In genomic region chr1:234505774-234506114, GRCh38 we compare ENCODE assay signal across 15 cellular contexts. TPM values are rescaled to one million over a fixed set of nuclear protein-coding genes. Genes with fewer than 3 reads are reported as not detected.
A peak's percentile ranks its signal among the peaks of the same experiment; 100 is the strongest.
DNase-seq lines count a peak whose midpoint lies in the region; ATAC-seq and TF ChIP-seq lines count a peak whose summit lies in the region.
"Had no signal": no experiment of that assay in that cellular context is flagged by ENCODE, and none has a peak within 500 bp of the region (broad histone marks: within the 10 kb centered on the region; RNA-seq: fewer than 3 reads in every experiment).

No MANE protein-coding gene starts in this region.

- H3K9me3 ChIP-seq in Panc1 (ENCODE audit: control insufficient read depth, insufficient read depth, low read depth, low read length) = no peaks in the 10 kb centered on the region
- no peaks in the 10 kb centered on the region for H3K9me3 ChIP-seq in MM.1S (replicated peaks; ENCODE audit: insufficient read depth, low read length)
- H3K9me3 ChIP-seq: colonic mucosa, upper lobe of left lung had no signal

- no TSS peak for BruUV-seq in Panc1 (replicated peaks; lab: Mats Ljungman, UMichigan)

- H4K20me1 ChIP-seq in MM.1S (ENCODE audit: insufficient read depth, low read length) = no peaks in the 10 kb centered on the region

- no peaks in the 10 kb centered on the region for H3K27me3 ChIP-seq in Panc1 (ENCODE audit: control insufficient read depth, insufficient read depth, low read length)
- no peaks in the 10 kb centered on the region for H3K27me3 ChIP-seq in MM.1S (replicated peaks; ENCODE audit: insufficient read depth, low read length)
- H3K27me3 ChIP-seq: colonic mucosa, upper lobe of left lung had no signal

- ATAC-seq in Panc1 (no peak), HG03108 (IDR thresholded peaks at IDR 0.05; ENCODE audit: unreplicated experiment) (no peak)

- H3K9ac ChIP-seq in MM.1S (ENCODE audit: low read length) = no peak overlapping the region

- TF ChIP-seq CTCF in Panc1 (IDR thresholded peaks at IDR 0.05) (no peak), fibroblast of the aortic adventitia (IDR thresholded peaks at IDR 0.05; ENCODE audit: insufficient read depth, low read length) (no peak), MM.1S (IDR thresholded peaks at IDR 0.05; ENCODE audit: low read length) (no peak)

- POLR2A ChIA-PET in Panc1 (lab: Charles Lee) = no interaction called here

- peak overlapping the region; percentile 8; the same call in 1 of the 2 replicates for H3K27ac ChIP-seq in Panc1 (ENCODE audit: low read length)
- no peak overlapping the region for H3K27ac ChIP-seq in MM.1S (ENCODE audit: low read length)
- H3K27ac ChIP-seq: colonic mucosa had no signal

- intact Hi-C loops in Panc1 (cut with micrococcal nuclease; ENCODE audit: unreplicated experiment) = no loop called here

- H3K4me3 ChIP-seq in Panc1 (ENCODE audit: low read depth in 2 of 2, low read length in 2 of 2) (no peak overlapping the region), fibroblast of the aortic adventitia (ENCODE audit: low read depth, low read length) (no peak overlapping the region), MM.1S (ENCODE audit: low read length) (no peak overlapping the region)
- H3K4me3 ChIP-seq: colonic mucosa, upper lobe of left lung had no signal

- no peaks in the 10 kb centered on the region for H3K79me2 ChIP-seq in MM.1S (ENCODE audit: low read length)

- H3K4me1 ChIP-seq in Panc1 (ENCODE audit: control insufficient read depth, insufficient read depth, low read length) = peaks cover 15% of the 10 kb centered on the region
- peaks cover 11% of the 10 kb centered on the region for H3K4me1 ChIP-seq in MM.1S (ENCODE audit: low read length)
- H3K4me1 ChIP-seq: colonic mucosa had no signal

- in situ Hi-C loops in Panc1 (cut with HindIII; ENCODE audit: low pct_unique_long_range_greater_than_20kb, low sequenced_read_pairs) = no loop called here

- H3K36me3 ChIP-seq in Panc1 (ENCODE audit: control insufficient read depth, insufficient read depth, low read length) (no peaks in the 10 kb centered on the region), MM.1S (replicated peaks; ENCODE audit: insufficient read depth, low read length) (no peaks in the 10 kb centered on the region)
- H3K36me3 ChIP-seq: colonic mucosa, upper lobe of left lung had no signal

- no peak overlapping the region for H2AFZ ChIP-seq in MM.1S (ENCODE audit: low read length)

- no peak overlapping the region for H3K4me2 ChIP-seq in MM.1S (ENCODE audit: low read depth, low read length)

- no peaks in the 10 kb centered on the region for H3K9me2 ChIP-seq in MM.1S (replicated peaks; ENCODE audit: insufficient read depth, low read length)

- DNase-seq in A172 (ENCODE audit: low spot score) (peak; percentile 35), GM03348 (ENCODE audit: low spot score) (peak; percentile 58), Panc1 (ENCODE audit: low read depth, low spot score) (no peak), fibroblast of the aortic adventitia (ENCODE audit: low read depth) (peak; percentile 90), NCI-H1417 (lab: John Stamatoyannopoulos, UW) (no peak), MM.1S (no peak), glomerular visceral epithelial cell (ENCODE audit: extremely low spot score) (no peak)
- DNase-seq: activated CD4-positive, alpha-beta T cell treated with anti-CD3 and anti-CD28 coated beads, Interleukin-2, amount 50 U/mL, for 4 hours; C1 segment of cervical spinal cord; colonic mucosa; head of caudate nucleus; NCI-H1092 treated with DMSO at 0.1 percent for 48 hours; NCI-H526 treated with DMSO at 0.1 percent for 48 hours; upper lobe of left lung had no signal

- CTCF ChIA-PET in Panc1 (lab: Charles Lee) = no interaction called here

- no peaks in the 10 kb centered on the region for H3F3A ChIP-seq in MM.1S (ENCODE audit: insufficient read depth, low read length)

RNA-seq across cellular contexts. Expression of gene TARBP1, which starts 26.8 kb away (rescaled TPM):
- 20.5 and 31.8 TPM in 2 replicates for total RNA-seq in A172 (2014; rRNA removed; shearing (Covaris generic))
- total RNA-seq in Panc1 (2021; ENCODE audit: unreplicated experiment) = 45.0 TPM
- polyA plus RNA-seq in Panc1 (2012; ENCODE audit: insufficient read length) = 28.9 TPM
- total RNA-seq in fibroblast of the aortic adventitia (ENCODE audit: low replicate concordance) = 12.0 and 22.2 TPM in 2 replicates

Comparison
In these comparisons a context has a peak if more than half of its experiments do, and no peak if none do; other contexts are left out.
1. DNase-seq: peak in A172 (single experiment), GM03348 (single experiment) and fibroblast of the aortic adventitia (single experiment); none in Panc1 (single experiment), NCI-H1417 (0 of 3), MM.1S (single experiment) and glomerular visceral epithelial cell (single experiment).